In the genomic region with DNA sequence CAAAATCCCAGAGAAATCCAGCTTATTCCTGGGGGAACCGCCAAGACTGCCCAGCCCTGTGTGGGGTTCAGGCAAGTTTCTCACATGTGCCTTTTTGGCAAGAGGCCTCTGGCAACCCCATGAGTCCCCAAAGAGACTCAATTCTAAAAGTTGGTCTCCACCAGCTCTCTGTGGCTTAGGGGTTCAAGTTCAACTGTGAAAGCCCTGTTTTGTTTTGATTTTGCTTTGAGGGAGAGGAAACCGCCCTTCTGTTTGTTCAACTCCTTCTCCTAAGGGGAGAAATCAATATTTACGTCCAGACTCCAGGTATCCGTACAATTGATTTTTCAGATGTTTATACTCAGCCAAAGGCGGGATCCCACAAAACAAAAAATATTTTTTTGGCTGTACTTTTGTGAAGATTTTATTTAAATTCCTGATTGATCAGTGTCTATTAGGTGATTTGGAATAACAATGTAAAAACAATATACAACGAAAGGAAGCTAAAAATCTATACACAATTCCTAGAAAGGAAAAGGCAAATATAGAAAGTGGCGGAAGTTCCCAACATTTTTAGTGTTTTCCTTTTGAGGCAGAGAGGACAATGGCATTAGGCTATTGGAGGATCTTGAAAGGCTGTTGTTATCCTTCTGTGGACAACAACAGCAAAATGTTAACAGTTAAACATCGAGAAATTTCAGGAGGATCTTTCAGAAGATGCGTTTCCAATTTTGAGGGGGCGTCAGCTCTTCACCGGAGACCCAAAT, we compare ENCODE assay signal across 8 cellular contexts. TPM values are rescaled to one million over a fixed set of nuclear protein-coding genes. Genes with fewer than 3 reads are reported as not detected.
DNase-seq lines count a peak whose midpoint lies in the region; ATAC-seq and TF ChIP-seq lines count a peak whose summit lies in the region.

No MANE protein-coding gene starts in this region.

- no peak overlapping the region for H3K9ac ChIP-seq in neural progenitor cell

- no peaks in the 10 kb centered on the region for H3K9me3 ChIP-seq in RWPE2 (ENCODE audit: severe bottlenecking)
- H3K9me3 ChIP-seq in esophagus muscularis mucosa, result no peaks in the 10 kb centered on the region
- no peaks in the 10 kb centered on the region for H3K9me3 ChIP-seq in neural progenitor cell (ENCODE audit: low read depth)

- DNase-seq in GM06990 (ENCODE audit: extremely low read depth, insufficient read length), result no peak
- DNase-seq in RWPE2 (ENCODE audit: low spot score), result no peak
- no peak for DNase-seq in esophagus muscularis mucosa (ENCODE audit: extremely low spot score)
- DNase-seq in neural progenitor cell (ENCODE audit: low spot score), result no peak
- DNase-seq in NCI-H187 treated with DMSO at 0.1 percent for 48 hours (lab: John Stamatoyannopoulos, UW), result no peak
- no peak for DNase-seq in NCI-H524 treated with DMSO at 0.1 percent for 48 hours (lab: John Stamatoyannopoulos, UW)
- DNase-seq in mesenteric fat pad (ENCODE audit: low spot score), result no peak

- H3K4me2 ChIP-seq in neural progenitor cell, result peak overlapping the region; percentile 70

- peaks cover 30% of the 10 kb centered on the region for H3K4me1 Mint-ChIP-seq in neural progenitor cell

- peaks cover 43% of the 10 kb centered on the region for H3K79me2 ChIP-seq in neural progenitor cell (ENCODE audit: low read depth)

- H3K4me3 ChIP-seq in GM06990 (replicated peaks; ENCODE audit: low read depth, low read length) (peak overlapping the region; percentile 89), RWPE2 (ENCODE audit: severe bottlenecking) (peak overlapping the region; percentile 78), esophagus muscularis mucosa (peak overlapping the region; percentile 67 to 79 (median 72)), neural progenitor cell (peak overlapping the region; percentile 93)

- no peaks in the 10 kb centered on the region for H3K27me3 ChIP-seq in GM06990 (replicated peaks; ENCODE audit: control insufficient read depth, insufficient read depth, low read length)
- H3K27me3 ChIP-seq in RWPE2 (ENCODE audit: insufficient read depth, poor library complexity, severe bottlenecking), result no peaks in the 10 kb centered on the region
- no peaks in the 10 kb centered on the region for H3K27me3 ChIP-seq in esophagus muscularis mucosa
- H3K27me3 ChIP-seq in neural progenitor cell, result no peaks in the 10 kb centered on the region

- 26% methylated on average over 11 of the region's 11 CpGs for WGBS in esophagus muscularis mucosa

- TF ChIP-seq CTCF in GM06990 (IDR thresholded peaks at IDR 0.05; ENCODE audit: insufficient read depth, low read length, poor library complexity, severe bottlenecking), result no peak
- TF ChIP-seq CTCF in RWPE2 (IDR thresholded peaks at IDR 0.05; ENCODE audit: poor library complexity, severe bottlenecking), result no peak
- TF ChIP-seq CTCF in esophagus muscularis mucosa (IDR thresholded peaks at IDR 0.05), result no peak
- TF ChIP-seq CTCF in neural progenitor cell (IDR thresholded peaks at IDR 0.05), result no peak

- peak overlapping the region; percentile 50 for H2AFZ ChIP-seq in neural progenitor cell (replicated peaks)

- peaks cover 28% of the 10 kb centered on the region for H3F3A ChIP-seq in neural progenitor cell (ENCODE audit: low read depth)

- H3K27me3 Mint-ChIP-seq in neural progenitor cell (ENCODE audit: insufficient read depth, low read depth), result peaks cover 7% of the 10 kb centered on the region

- H3K4me1 ChIP-seq in RWPE2 (ENCODE audit: insufficient read depth, poor library complexity, severe bottlenecking), result peaks cover 43% of the 10 kb centered on the region
- peaks cover 55 to 82% (median 79%) of the 10 kb centered on the region in 4 donors for H3K4me1 ChIP-seq in esophagus muscularis mucosa
- peaks cover 29% of the 10 kb centered on the region for H3K4me1 ChIP-seq in neural progenitor cell

- no peak for TF ChIP-seq EP300 in esophagus muscularis mucosa (IDR thresholded peaks at IDR 0.05)

- H3K27ac Mint-ChIP-seq in neural progenitor cell, result peak overlapping the region; percentile 98

- ATAC-seq in RWPE2 (ENCODE audit: low read depth) (no peak), GM21526 (IDR thresholded peaks at IDR 0.05; ENCODE audit: low FRiP score, unreplicated experiment) (no peak)

- H3K9me3 Mint-ChIP-seq in neural progenitor cell, result no peaks in the 10 kb centered on the region

- TF ChIP-seq POLR2A in esophagus muscularis mucosa (IDR thresholded peaks at IDR 0.05; ENCODE audit: low read depth), result no peak

- H3K4me3 Mint-ChIP-seq in neural progenitor cell, result peak overlapping the region; percentile 94

- intact Hi-C loops in esophagus muscularis mucosa (cut with DNase I), result no loop called here

- H3K27ac ChIP-seq in RWPE2 (ENCODE audit: poor library complexity, severe bottlenecking), result peak overlapping the region; percentile 97
- peak overlapping the region; percentile 97 to 99 (median 97) for H3K27ac ChIP-seq in esophagus muscularis mucosa (replicated peaks in 1 of 4)
- peak overlapping the region; percentile 97 for H3K27ac ChIP-seq in neural progenitor cell

- peaks cover 7% of the 10 kb centered on the region for H3K36me3 Mint-ChIP-seq in neural progenitor cell

- H3K36me3 ChIP-seq in GM06990 (ENCODE audit: control insufficient read depth, insufficient read depth, low read length), result peaks cover 2% of the 10 kb centered on the region
- peaks cover 42% of the 10 kb centered on the region for H3K36me3 ChIP-seq in RWPE2 (ENCODE audit: low read depth)
- H3K36me3 ChIP-seq in esophagus muscularis mucosa, result peaks cover 0 to 2% (median 0%) of the 10 kb centered on the region in 4 donors
- H3K36me3 ChIP-seq in neural progenitor cell, result no peaks in the 10 kb centered on the region

- H4K20me1 ChIP-seq in neural progenitor cell (ENCODE audit: low read depth), result peaks cover 32% of the 10 kb centered on the region

RNA-seq across cellular contexts. Expression of a gene that starts 0.6 kb away (rescaled TPM):
- 100 to 1,000 TPM in 1 of 4 donors, 10 to 100 TPM in 3; 14.2 to 258 (median 47.5) TPM for total RNA-seq in esophagus muscularis mucosa
- 39.3 and 78.0 TPM in 2 replicates for total RNA-seq in neural progenitor cell (ENCODE audit: low replicate concordance)
- 109 TPM for total RNA-seq in mesenteric fat pad
